Comparison of ENCODE assay signal across 13 cellular contexts in genomic region chr1:186768906-186769305, GRCh38. TPM values are rescaled to one million over a fixed set of nuclear protein-coding genes. Genes with fewer than 3 reads are reported as not detected.
DNase-seq lines count a peak whose midpoint lies in the region; ATAC-seq and TF ChIP-seq lines count a peak whose summit lies in the region.
"Had no signal": no experiment of that assay in that cellular context is flagged by ENCODE, and none has a peak within 500 bp of the region (broad histone marks: within the 10 kb centered on the region; RNA-seq: fewer than 3 reads in every experiment).

No MANE protein-coding gene starts in this region.

- H3K4me3 ChIP-seq in GM06990 (replicated peaks; ENCODE audit: low read depth, low read length): no peak overlapping the region

- intact Hi-C loops in activated T-helper 1 cell treated with anti-CD3 and anti-CD28 coated beads, Interleukin-12 subunit alpha, Interleukin-12 subunit beta, Interleukin-2, Interleukin-4 antibody, amounts not matched to agents 30 ng/mL and 10 ng/mL and 1 ng/mL, durations not matched to agents 14 hours and 24 hours and 36 hours (cut with micrococcal nuclease): no loop called here

- H3K9me3 Mint-ChIP-seq in activated T-helper 1 cell treated with anti-CD3 and anti-CD28 coated beads, Interleukin-12 subunit alpha, Interleukin-12 subunit beta, Interleukin-2, Interleukin-4 antibody, amounts not matched to agents 30 ng/mL and 10 ng/mL and 1 ng/mL, durations not matched to agents 14 hours and 24 hours and 36 hours: no peaks in the 10 kb centered on the region
- no peaks in the 10 kb centered on the region for H3K9me3 Mint-ChIP-seq in activated T-cell treated with anti-CD3 and anti-CD28 coated beads, Interleukin-2, amount 50 U/mL, for 4 hours

- H3K27me3 ChIP-seq in GM06990 (replicated peaks; ENCODE audit: control insufficient read depth, insufficient read depth, low read length): no peaks in the 10 kb centered on the region

- H3K4me3 Mint-ChIP-seq in activated T-helper 1 cell treated with anti-CD3 and anti-CD28 coated beads, Interleukin-12 subunit alpha, Interleukin-12 subunit beta, Interleukin-2, Interleukin-4 antibody, amounts not matched to agents 30 ng/mL and 10 ng/mL and 1 ng/mL, durations not matched to agents 14 hours and 24 hours and 36 hours: no peak overlapping the region
- H3K4me3 Mint-ChIP-seq in activated T-cell treated with anti-CD3 and anti-CD28 coated beads, Interleukin-2, amount 50 U/mL, for 4 hours: no peak overlapping the region
- H3K4me3 Mint-ChIP-seq: natural killer cell had no signal

- no peaks in the 10 kb centered on the region for H3K36me3 Mint-ChIP-seq in activated T-helper 1 cell treated with anti-CD3 and anti-CD28 coated beads, Interleukin-12 subunit alpha, Interleukin-12 subunit beta, Interleukin-2, Interleukin-4 antibody, amounts not matched to agents 30 ng/mL and 10 ng/mL and 1 ng/mL, durations not matched to agents 14 hours and 24 hours and 36 hours (ENCODE audit: low read depth)
- H3K36me3 Mint-ChIP-seq in activated T-cell treated with anti-CD3 and anti-CD28 coated beads, Interleukin-2, amount 50 U/mL, for 4 hours (ENCODE audit: insufficient read depth): no peaks in the 10 kb centered on the region
- H3K36me3 Mint-ChIP-seq: natural killer cell had no signal

- DNase-seq in GM06990 (ENCODE audit: extremely low read depth, insufficient read length): peak; percentile 80
- no peak for DNase-seq in activated T-helper 1 cell treated with anti-CD3 and anti-CD28 coated beads, Interleukin-12 subunit alpha, Interleukin-12 subunit beta, Interleukin-2, Interleukin-4 antibody, amounts not matched to agents 30 ng/mL and 10 ng/mL and 1 ng/mL, durations not matched to agents 14 hours and 24 hours and 36 hours (ENCODE audit: low spot score)
- no peak for DNase-seq in activated T-cell treated with anti-CD3 and anti-CD28 coated beads, Interleukin-2, amount 50 U/mL, for 4 hours
- no peak for DNase-seq in activated CD4-positive, alpha-beta T cell treated with anti-CD3 and anti-CD28 coated beads, Interleukin-2, amount 50 U/mL, for 1 hour
- no peak for DNase-seq in NCI-H128 (lab: John Stamatoyannopoulos, UW; ENCODE audit: unreplicated experiment)
- DNase-seq: EL; natural killer cell; PC-3; small intestine; stimulated activated CD8-positive, alpha-beta memory T cell treated with anti-CD3 and anti-CD28 coated beads, Interleukin-4, amount 100 ng/mL, for 48 hours had no signal

- no peak for TF ChIP-seq CTCF in GM06990 (IDR thresholded peaks at IDR 0.05; ENCODE audit: insufficient read depth, low read length, poor library complexity, severe bottlenecking)

- H3K4me1 Mint-ChIP-seq in activated T-helper 1 cell treated with anti-CD3 and anti-CD28 coated beads, Interleukin-12 subunit alpha, Interleukin-12 subunit beta, Interleukin-2, Interleukin-4 antibody, amounts not matched to agents 30 ng/mL and 10 ng/mL and 1 ng/mL, durations not matched to agents 14 hours and 24 hours and 36 hours (ENCODE audit: low read depth): no peaks in the 10 kb centered on the region
- no peaks in the 10 kb centered on the region for H3K4me1 Mint-ChIP-seq in activated T-cell treated with anti-CD3 and anti-CD28 coated beads, Interleukin-2, amount 50 U/mL, for 4 hours (ENCODE audit: low read depth)
- H3K4me1 Mint-ChIP-seq: natural killer cell had no signal

- ATAC-seq in GM19043 (IDR thresholded peaks at IDR 0.05; ENCODE audit: low read depth, unreplicated experiment) (peak; percentile 74), HG02610 (IDR thresholded peaks at IDR 0.05; ENCODE audit: unreplicated experiment) (peak; percentile 89), HG03354 (IDR thresholded peaks at IDR 0.05; ENCODE audit: poor library complexity, severe bottlenecking, unreplicated experiment) (peak; percentile 58)
- ATAC-seq in activated T-cell treated with anti-CD3 and anti-CD28 coated beads, Interleukin-2, amount 50 U/mL, for 4 hours: no peak
- ATAC-seq: natural killer cell, PC-3 had no signal

- H3K27ac Mint-ChIP-seq in activated T-helper 1 cell treated with anti-CD3 and anti-CD28 coated beads, Interleukin-12 subunit alpha, Interleukin-12 subunit beta, Interleukin-2, Interleukin-4 antibody, amounts not matched to agents 30 ng/mL and 10 ng/mL and 1 ng/mL, durations not matched to agents 14 hours and 24 hours and 36 hours: no peak overlapping the region
- H3K27ac Mint-ChIP-seq: natural killer cell had no signal

- H3K36me3 ChIP-seq in GM06990 (ENCODE audit: control insufficient read depth, insufficient read depth, low read length): no peaks in the 10 kb centered on the region

- no peaks in the 10 kb centered on the region for H3K27me3 Mint-ChIP-seq in activated T-helper 1 cell treated with anti-CD3 and anti-CD28 coated beads, Interleukin-12 subunit alpha, Interleukin-12 subunit beta, Interleukin-2, Interleukin-4 antibody, amounts not matched to agents 30 ng/mL and 10 ng/mL and 1 ng/mL, durations not matched to agents 14 hours and 24 hours and 36 hours (ENCODE audit: insufficient read depth)
- no peaks in the 10 kb centered on the region for H3K27me3 Mint-ChIP-seq in activated T-cell treated with anti-CD3 and anti-CD28 coated beads, Interleukin-2, amount 50 U/mL, for 4 hours (ENCODE audit: low read depth)

RNA-seq across cellular contexts. Expression of gene PLA2G4A, which starts 59.8 kb away (rescaled TPM):
- total RNA-seq in activated T-helper 1 cell treated with anti-CD3 and anti-CD28 coated beads, Interleukin-12 subunit alpha, Interleukin-12 subunit beta, Interleukin-2, Interleukin-4 antibody, amounts not matched to agents 30 ng/mL and 10 ng/mL and 1 ng/mL, durations not matched to agents 14 hours and 24 hours and 36 hours: 0.20 and 0.21 TPM in 2 replicates
- under 1 TPM; 0.29 to 0.81 (median 0.35) TPM for total RNA-seq in activated T-cell treated with anti-CD3 and anti-CD28 coated beads, Interleukin-2, amount 50 U/mL, for 4 hours

Comparison
In these comparisons a context has a peak if more than half of its experiments do, and no peak if none do; other contexts are left out.
1. ATAC-seq: peak in GM19043 (single experiment), HG02610 (single experiment) and HG03354 (single experiment); none in activated T-cell treated with anti-CD3 and anti-CD28 coated beads, Interleukin-2, amount 50 U/mL, for 4 hours (0 of 2).